In genomic region chr20:31515775-31516107, GRCh38 we compare ENCODE assay signal across 11 cellular contexts. TPM values are rescaled to one million over a fixed set of nuclear protein-coding genes. Genes with fewer than 3 reads are reported as not detected.
DNase-seq lines count a peak whose midpoint lies in the region; ATAC-seq and TF ChIP-seq lines count a peak whose summit lies in the region.
"Had no signal": no experiment of that assay in that cellular context is flagged by ENCODE, and none has a peak within 500 bp of the region (broad histone marks: within the 10 kb centered on the region; RNA-seq: fewer than 3 reads in every experiment).

No MANE protein-coding gene starts in this region.

- H3K9me3 Mint-ChIP-seq in activated T-helper 1 cell treated with anti-CD3 and anti-CD28 coated beads, Interleukin-12 subunit alpha, Interleukin-12 subunit beta, Interleukin-2, Interleukin-4 antibody, amounts not matched to agents 30 ng/mL and 10 ng/mL and 1 ng/mL, durations not matched to agents 14 hours and 24 hours and 36 hours, result no peaks in the 10 kb centered on the region
- no peaks in the 10 kb centered on the region for H3K9me3 Mint-ChIP-seq in activated T-cell treated with anti-CD3 and anti-CD28 coated beads, Interleukin-2, amount 50 U/mL, for 24 hours

- peak; percentile 6 for DNase-seq in stimulated activated CD4-positive, alpha-beta T cell treated with anti-CD3 and anti-CD28 coated beads, Interleukin-4, amount 100 ng/mL, for 24 hours
- no peak for DNase-seq in stimulated activated CD4-positive, alpha-beta T cell treated with anti-CD3 and anti-CD28 coated beads, Interleukin-4, amount 100 ng/mL, for 4 hours
- DNase-seq in activated T-helper 1 cell treated with anti-CD3 and anti-CD28 coated beads, Interleukin-12 subunit alpha, Interleukin-12 subunit beta, Interleukin-2, Interleukin-4 antibody, amounts not matched to agents 30 ng/mL and 10 ng/mL and 1 ng/mL, durations not matched to agents 14 hours and 24 hours and 36 hours (ENCODE audit: low spot score), result peak; percentile 12
- DNase-seq in right lobe of liver (no peak), KG1 (lab: John Stamatoyannopoulos, UW) (no peak), HEK293T (ENCODE audit: extremely low spot score) (no peak), NCI-H1048 (lab: John Stamatoyannopoulos, UW) (no peak)
- no peak for DNase-seq in activated T-cell treated with anti-CD3 and anti-CD28 coated beads, Interleukin-2, amount 50 U/mL, for 24 hours
- DNase-seq: cerebellar nuclear complex, small intestine had no signal

- H3K27me3 ChIP-seq in right lobe of liver, result no peaks in the 10 kb centered on the region

- peaks cover 0 to 30% (median 7%) of the 10 kb centered on the region in 4 donors for H3K4me1 ChIP-seq in right lobe of liver

- H3K36me3 Mint-ChIP-seq in activated T-helper 1 cell treated with anti-CD3 and anti-CD28 coated beads, Interleukin-12 subunit alpha, Interleukin-12 subunit beta, Interleukin-2, Interleukin-4 antibody, amounts not matched to agents 30 ng/mL and 10 ng/mL and 1 ng/mL, durations not matched to agents 14 hours and 24 hours and 36 hours (ENCODE audit: low read depth), result peaks cover 5% of the 10 kb centered on the region
- peaks cover 20% of the 10 kb centered on the region for H3K36me3 Mint-ChIP-seq in activated T-cell treated with anti-CD3 and anti-CD28 coated beads, Interleukin-2, amount 50 U/mL, for 24 hours (ENCODE audit: low read depth)

- POLR2A ChIA-PET in HEK293T (lab: Yijun Ruan, JAX), result no interaction called here

- no peak for ATAC-seq in right lobe of liver

- TF ChIP-seq POLR2A in right lobe of liver (IDR thresholded peaks at IDR 0.05), result no peak

- H3K4me3 Mint-ChIP-seq in activated T-helper 1 cell treated with anti-CD3 and anti-CD28 coated beads, Interleukin-12 subunit alpha, Interleukin-12 subunit beta, Interleukin-2, Interleukin-4 antibody, amounts not matched to agents 30 ng/mL and 10 ng/mL and 1 ng/mL, durations not matched to agents 14 hours and 24 hours and 36 hours, result no peak overlapping the region
- no peak overlapping the region for H3K4me3 Mint-ChIP-seq in activated T-cell treated with anti-CD3 and anti-CD28 coated beads, Interleukin-2, amount 50 U/mL, for 24 hours

- no peak for TF ChIP-seq CTCF in right lobe of liver (IDR thresholded peaks at IDR 0.05)

- intact Hi-C loops in activated T-helper 1 cell treated with anti-CD3 and anti-CD28 coated beads, Interleukin-12 subunit alpha, Interleukin-12 subunit beta, Interleukin-2, Interleukin-4 antibody, amounts not matched to agents 30 ng/mL and 10 ng/mL and 1 ng/mL, durations not matched to agents 14 hours and 24 hours and 36 hours (cut with micrococcal nuclease), result loop anchor here (2.0 kb wide), 3 partner anchors 31 to 89 kb away; partner anchors contain the start of gene ID1
- intact Hi-C loops in right lobe of liver (cut with DNase I), result no loop called here

- H3K4me1 Mint-ChIP-seq in activated T-helper 1 cell treated with anti-CD3 and anti-CD28 coated beads, Interleukin-12 subunit alpha, Interleukin-12 subunit beta, Interleukin-2, Interleukin-4 antibody, amounts not matched to agents 30 ng/mL and 10 ng/mL and 1 ng/mL, durations not matched to agents 14 hours and 24 hours and 36 hours (ENCODE audit: low read depth), result peaks cover 9% of the 10 kb centered on the region
- peaks cover 23% of the 10 kb centered on the region for H3K4me1 Mint-ChIP-seq in activated T-cell treated with anti-CD3 and anti-CD28 coated beads, Interleukin-2, amount 50 U/mL, for 24 hours (ENCODE audit: low read depth)

- peaks cover 2% of the 10 kb centered on the region for H3K27me3 Mint-ChIP-seq in activated T-helper 1 cell treated with anti-CD3 and anti-CD28 coated beads, Interleukin-12 subunit alpha, Interleukin-12 subunit beta, Interleukin-2, Interleukin-4 antibody, amounts not matched to agents 30 ng/mL and 10 ng/mL and 1 ng/mL, durations not matched to agents 14 hours and 24 hours and 36 hours (ENCODE audit: insufficient read depth)
- H3K27me3 Mint-ChIP-seq in activated T-cell treated with anti-CD3 and anti-CD28 coated beads, Interleukin-2, amount 50 U/mL, for 24 hours, result no peaks in the 10 kb centered on the region

- no peaks in the 10 kb centered on the region for H3K36me3 ChIP-seq in right lobe of liver

- 37% methylated on average over 3 of the region's 3 CpGs for WGBS in right lobe of liver (ENCODE audit: insufficient coverage, low coverage, low lambda C conversion rate, missing lambda C conversion rate)

- H3K27ac Mint-ChIP-seq in activated T-helper 1 cell treated with anti-CD3 and anti-CD28 coated beads, Interleukin-12 subunit alpha, Interleukin-12 subunit beta, Interleukin-2, Interleukin-4 antibody, amounts not matched to agents 30 ng/mL and 10 ng/mL and 1 ng/mL, durations not matched to agents 14 hours and 24 hours and 36 hours, result no peak overlapping the region
- no peak overlapping the region for H3K27ac Mint-ChIP-seq in activated T-cell treated with anti-CD3 and anti-CD28 coated beads, Interleukin-2, amount 50 U/mL, for 24 hours

- H3K4me3 ChIP-seq in right lobe of liver, result peak overlapping the region in 2 of 3 donors; percentile 98 to 99

- no peak overlapping the region for H3K27ac ChIP-seq in right lobe of liver

- no peaks in the 10 kb centered on the region for H3K9me3 ChIP-seq in right lobe of liver

- CTCF ChIA-PET in HEK293T (lab: Yijun Ruan, JAX), result interaction anchor here (0.6 kb wide), 1 partner anchor 97 kb away, joined by 4 read pairs; no protein-coding TSS in a partner anchor

TF ChIP-seq in HEK293T, 16 proteins besides CTCF, POLR2A, EP300 and RAD21:
- TF ChIP-seq ELF4 (IDR thresholded peaks at IDR 0.05) (no peak), TARDBP (IDR thresholded peaks at IDR 0.05) (no peak), FOXA1 (IDR thresholded peaks at IDR 0.05) (no peak), FOXK2 (IDR thresholded peaks at IDR 0.05) (no peak), LEF1 (IDR thresholded peaks at IDR 0.05; ENCODE audit: borderline replicate concordance) (no peak), BHLHE40 (IDR thresholded peaks at IDR 0.05; ENCODE audit: borderline replicate concordance) (no peak), ARNT (IDR thresholded peaks at IDR 0.05) (no peak), HDGF (IDR thresholded peaks at IDR 0.05; ENCODE audit: borderline replicate concordance) (no peak), CTBP1 (IDR thresholded peaks at IDR 0.05; ENCODE audit: borderline replicate concordance) (no peak), ZNF384 (IDR thresholded peaks at IDR 0.05) (no peak), SUZ12 (IDR thresholded peaks at IDR 0.05) (no peak), NFRKB (IDR thresholded peaks at IDR 0.05) (no peak), SP1 (IDR thresholded peaks at IDR 0.05) (no peak), PKNOX1 (IDR thresholded peaks at IDR 0.05) (no peak)
TF ChIP-seq in HEK293T: peak in this region for 0.

RNA-seq across cellular contexts. Expression of gene HM13, which starts 1.5 kb away (rescaled TPM):
- 215 and 228 TPM in 2 replicates for total RNA-seq in activated T-helper 1 cell treated with anti-CD3 and anti-CD28 coated beads, Interleukin-12 subunit alpha, Interleukin-12 subunit beta, Interleukin-2, Interleukin-4 antibody, amounts not matched to agents 30 ng/mL and 10 ng/mL and 1 ng/mL, durations not matched to agents 14 hours and 24 hours and 36 hours
- total RNA-seq in right lobe of liver, result 100 to 1,000 TPM in 5 of 6 experiments, 10 to 100 TPM in 1; 78.1 to 141 (median 114) TPM

RNA-seq across cellular contexts. Expression of gene REM1, which starts 40.7 kb away (rescaled TPM):
- total RNA-seq in activated T-helper 1 cell treated with anti-CD3 and anti-CD28 coated beads, Interleukin-12 subunit alpha, Interleukin-12 subunit beta, Interleukin-2, Interleukin-4 antibody, amounts not matched to agents 30 ng/mL and 10 ng/mL and 1 ng/mL, durations not matched to agents 14 hours and 24 hours and 36 hours, result not detected in 2 replicates
- total RNA-seq in right lobe of liver, result 1 to 10 TPM in 1 of 6 experiments, under 1 TPM in 4, not detected in 1; 0.12 to 1.0 (median 0.20) TPM
- total RNA-seq: SK-MEL-5 had no signal

RNA-seq across cellular contexts. Expression of gene DEFB124, which starts 40.8 kb away (rescaled TPM):
- not detected in 2 replicates for total RNA-seq in activated T-helper 1 cell treated with anti-CD3 and anti-CD28 coated beads, Interleukin-12 subunit alpha, Interleukin-12 subunit beta, Interleukin-2, Interleukin-4 antibody, amounts not matched to agents 30 ng/mL and 10 ng/mL and 1 ng/mL, durations not matched to agents 14 hours and 24 hours and 36 hours
- total RNA-seq in right lobe of liver, result not detected
- total RNA-seq: SK-MEL-5 had no signal

Comparison
In these comparisons a context has a peak if more than half of its experiments do, and no peak if none do; other contexts are left out.
1. DNase-seq: peak in stimulated activated CD4-positive, alpha-beta T cell treated with anti-CD3 and anti-CD28 coated beads, Interleukin-4, amount 100 ng/mL, for 24 hours (single experiment) and activated T-helper 1 cell treated with anti-CD3 and anti-CD28 coated beads, Interleukin-12 subunit alpha, Interleukin-12 subunit beta, Interleukin-2, Interleukin-4 antibody, amounts not matched to agents 30 ng/mL and 10 ng/mL and 1 ng/mL, durations not matched to agents 14 hours and 24 hours and 36 hours (single experiment); none in stimulated activated CD4-positive, alpha-beta T cell treated with anti-CD3 and anti-CD28 coated beads, Interleukin-4, amount 100 ng/mL, for 4 hours (0 of 2), right lobe of liver (0 of 3), KG1 (single experiment), activated T-cell treated with anti-CD3 and anti-CD28 coated beads, Interleukin-2, amount 50 U/mL, for 24 hours (single experiment), HEK293T (single experiment) and NCI-H1048 (single experiment).